8 cellular contexts compared by ENCODE assay signal in genomic region chr22:44192098-44192810, GRCh38. TPM values are rescaled to one million over a fixed set of nuclear protein-coding genes. Genes with fewer than 3 reads are reported as not detected.
DNase-seq lines count a peak whose midpoint lies in the region; ATAC-seq and TF ChIP-seq lines count a peak whose summit lies in the region.

No MANE protein-coding gene starts in this region.

- H3K9me3 ChIP-seq in neural progenitor cell (ENCODE audit: low read depth), result no peaks in the 10 kb centered on the region

- peaks cover 10% of the 10 kb centered on the region for H3K27me3 Mint-ChIP-seq in neural progenitor cell (ENCODE audit: insufficient read depth, low read depth)

- no peaks in the 10 kb centered on the region for H3K9me3 Mint-ChIP-seq in neural progenitor cell

- no peaks in the 10 kb centered on the region for H4K20me1 ChIP-seq in neural progenitor cell (ENCODE audit: low read depth)

- ATAC-seq in HG03039 (IDR thresholded peaks at IDR 0.05; ENCODE audit: unreplicated experiment) (no peak), HG03159 (IDR thresholded peaks at IDR 0.05; ENCODE audit: unreplicated experiment) (no peak)

- peaks cover 19% of the 10 kb centered on the region for H3K4me1 ChIP-seq in neural progenitor cell

- H3K36me3 ChIP-seq in neural progenitor cell, result no peaks in the 10 kb centered on the region

- H3K27ac Mint-ChIP-seq in neural progenitor cell, result no peak overlapping the region

- H3K27me3 ChIP-seq in neural progenitor cell, result no peaks in the 10 kb centered on the region

- no peaks in the 10 kb centered on the region for H3F3A ChIP-seq in neural progenitor cell (ENCODE audit: low read depth)

- no peak overlapping the region for H3K4me2 ChIP-seq in neural progenitor cell

- no peaks in the 10 kb centered on the region for H3K36me3 Mint-ChIP-seq in neural progenitor cell

- peaks cover 9% of the 10 kb centered on the region for H3K4me1 Mint-ChIP-seq in neural progenitor cell

- H3K4me3 Mint-ChIP-seq in neural progenitor cell, result no peak overlapping the region

- H3K9ac ChIP-seq in neural progenitor cell, result no peak overlapping the region

- H3K27ac ChIP-seq in neural progenitor cell, result no peak overlapping the region

- no peak overlapping the region for H2AFZ ChIP-seq in neural progenitor cell (replicated peaks)

- no peak overlapping the region for H3K4me3 ChIP-seq in neural progenitor cell

- H3K79me2 ChIP-seq in neural progenitor cell (ENCODE audit: low read depth), result no peaks in the 10 kb centered on the region

- DNase-seq in GDM1 (lab: John Stamatoyannopoulos, UW) (peak; percentile 45), NOMO-1 (lab: John Stamatoyannopoulos, UW; ENCODE audit: unreplicated experiment in 2 of 2) (peak; percentile 66 to 69), neural progenitor cell (ENCODE audit: low spot score) (peak; percentile 50), retina (no peak), KG1 (lab: John Stamatoyannopoulos, UW) (no peak)
- peak; percentile 14 for DNase-seq in activated effector memory CD4-positive, alpha-beta T cell treated with Interleukin-2 at 50 U/mL for 16 hours

- TF ChIP-seq CTCF in neural progenitor cell (IDR thresholded peaks at IDR 0.05), result no peak

RNA-seq across cellular contexts. Expression of gene PARVG, which starts 11.5 kb away (rescaled TPM):
- total RNA-seq in neural progenitor cell (ENCODE audit: low replicate concordance), result 0.15 TPM in 1 of 2 replicates, not detected in the other

Comparison
In these comparisons a context has a peak if more than half of its experiments do, and no peak if none do; other contexts are left out.
1. DNase-seq: peak in GDM1 (single experiment), NOMO-1 (2 of 2), activated effector memory CD4-positive, alpha-beta T cell treated with Interleukin-2 at 50 U/mL for 16 hours (single experiment) and neural progenitor cell (single experiment); none in retina (single experiment) and KG1 (single experiment).